ENCODE assay signal across 19 cellular contexts in genomic region chr9:19136129-19136528, GRCh38.
"Had no signal": no experiment of that assay in that cellular context is flagged by ENCODE, and none has a peak within 500 bp of the region (broad histone marks: within the 10 kb centered on the region; RNA-seq: fewer than 3 reads in every experiment).

No MANE protein-coding gene starts in this region.

- DNase-seq: activated CD4-positive, alpha-beta memory T cell treated with anti-CD3 and anti-CD28 coated beads for 36 hours; activated CD4-positive, alpha-beta T cell treated with anti-CD3 and anti-CD28 coated beads for 48 hours; activated effector memory CD4-positive, alpha-beta T cell treated with anti-CD3 and anti-CD28 coated beads, Interleukin-2, amount 50 U/mL, for 16 hours; activated naive CD4-positive, alpha-beta T cell treated with anti-CD3 and anti-CD28 coated beads, Interleukin-2, amount 50 U/mL, for 16 hours; activated T-cell treated with anti-CD3 and anti-CD28 coated beads, Interleukin-2, amount 50 U/mL, for 48 hours; anterior cingulate cortex; erythroblast; foreskin fibroblast; heart right ventricle; left lung; midbrain; right cardiac atrium; stimulated activated CD4-positive, alpha-beta T cell treated with anti-CD3 and anti-CD28 coated beads, Interleukin-4, amount 100 ng/mL, for 24 hours; stimulated activated naive CD8-positive, alpha-beta T cell treated with anti-CD3 and anti-CD28 coated beads, Interleukin-15, Interleukin-2, amounts not matched to agents 100 U/mL and 50 U/mL, for 24 hours; thyroid gland had no signal

- H2AFZ ChIP-seq: parathyroid adenoma had no signal

- H3K4me3 ChIP-seq: heart right ventricle, left lung, thyroid gland had no signal

- H3K27me3 Mint-ChIP-seq: activated CD4-positive, alpha-beta memory T cell treated with anti-CD3 and anti-CD28 coated beads for 36 hours; natural killer cell treated with Interleukin-12 subunit alpha and Interleukin-12 subunit beta and Interleukin-15 and Interleukin-18, amount 100 ng/mL, for 72 hours had no signal

- H3K36me3 ChIP-seq: heart right ventricle, left lung, thyroid gland had no signal

- ATAC-seq: heart right ventricle; left lung; natural killer cell treated with Interleukin-12 subunit alpha and Interleukin-12 subunit beta and Interleukin-15 and Interleukin-18, amount 100 ng/mL, for 72 hours; right cardiac atrium; stimulated activated naive CD8-positive, alpha-beta T cell treated with anti-CD3 and anti-CD28 coated beads, Interleukin-15, Interleukin-2, amounts not matched to agents 100 U/mL and 50 U/mL, for 24 hours had no signal

- H3K4me1 ChIP-seq: parathyroid adenoma, thyroid gland had no signal

- H3K27ac Mint-ChIP-seq: activated CD4-positive, alpha-beta memory T cell treated with anti-CD3 and anti-CD28 coated beads for 36 hours; brain; T-helper 1 cell treated with Interleukin-12 subunit alpha and Interleukin-12 subunit beta and Interleukin-4 antibody, amounts not matched to agents 30 μg/mL and 1 μg/mL, for 36 hours had no signal

- H3K27me3 ChIP-seq: heart right ventricle, left lung, thyroid gland had no signal

- H3K9me3 Mint-ChIP-seq: activated CD4-positive, alpha-beta memory T cell treated with anti-CD3 and anti-CD28 coated beads for 36 hours; natural killer cell treated with Interleukin-12 subunit alpha and Interleukin-12 subunit beta and Interleukin-15 and Interleukin-18, amount 100 ng/mL, for 72 hours; T-helper 1 cell treated with Interleukin-12 subunit alpha and Interleukin-12 subunit beta and Interleukin-4 antibody, amounts not matched to agents 30 μg/mL and 1 μg/mL, for 36 hours had no signal

- H3K79me2 ChIP-seq: parathyroid adenoma had no signal

- H3K36me3 Mint-ChIP-seq: activated CD4-positive, alpha-beta memory T cell treated with anti-CD3 and anti-CD28 coated beads for 36 hours; brain; natural killer cell treated with Interleukin-12 subunit alpha and Interleukin-12 subunit beta and Interleukin-15 and Interleukin-18, amount 100 ng/mL, for 72 hours had no signal

- H3K9ac ChIP-seq: parathyroid adenoma had no signal

- H3K4me3 Mint-ChIP-seq: activated CD4-positive, alpha-beta memory T cell treated with anti-CD3 and anti-CD28 coated beads for 36 hours; brain; natural killer cell treated with Interleukin-12 subunit alpha and Interleukin-12 subunit beta and Interleukin-15 and Interleukin-18, amount 100 ng/mL, for 72 hours; T-helper 1 cell treated with Interleukin-12 subunit alpha and Interleukin-12 subunit beta and Interleukin-4 antibody, amounts not matched to agents 30 μg/mL and 1 μg/mL, for 36 hours had no signal

- H3K4me1 Mint-ChIP-seq: brain had no signal

- H3K9me3 ChIP-seq: heart right ventricle, left lung, thyroid gland had no signal

- H3K27ac ChIP-seq: heart right ventricle, left lung, parathyroid adenoma, thyroid gland had no signal
